In the genomic region with DNA sequence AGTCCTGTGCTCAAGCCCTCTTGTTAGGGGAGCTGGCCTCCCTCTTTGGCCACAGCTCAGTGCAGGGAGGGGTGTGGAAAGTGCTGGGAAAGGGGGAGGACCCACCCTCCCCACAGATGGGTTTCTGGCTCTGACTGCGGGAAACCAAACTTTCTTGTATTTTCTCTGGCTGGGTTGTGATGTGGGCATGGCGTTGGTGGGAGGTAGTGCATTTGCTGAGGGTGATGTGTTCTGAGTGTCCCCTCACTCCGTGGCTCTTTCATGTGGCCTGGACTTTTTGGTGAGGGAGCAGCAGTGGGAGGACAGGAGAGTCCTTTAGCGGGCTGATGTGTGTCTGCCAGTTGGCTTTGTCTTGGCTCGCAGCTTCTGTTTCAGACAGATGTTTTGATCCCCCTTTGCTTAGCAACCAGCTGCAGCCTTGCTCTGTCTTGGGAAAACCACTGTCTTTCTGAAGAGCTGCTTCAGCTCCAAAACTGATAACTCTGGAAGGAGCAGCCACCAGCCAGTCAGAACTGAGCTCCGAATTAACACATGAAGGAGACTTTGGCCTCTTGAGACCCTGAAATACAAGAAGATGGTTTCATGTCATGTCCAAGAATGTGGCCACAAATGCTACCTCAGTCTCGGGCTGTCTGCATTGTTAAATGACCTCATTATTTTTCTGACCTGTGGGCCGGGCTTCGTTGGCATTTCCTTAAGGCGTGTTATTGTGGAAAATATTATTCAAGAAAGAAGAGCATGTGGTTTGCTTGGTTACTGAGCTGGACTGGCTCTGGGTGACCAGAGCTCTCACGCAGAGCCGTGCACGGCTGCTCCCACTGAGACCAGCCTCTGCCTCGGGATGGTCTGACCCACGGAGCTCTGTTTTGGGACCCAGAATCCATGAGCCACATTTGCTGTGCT, we compare ENCODE assay signal across 1 cellular context.
A peak's percentile ranks its signal among the peaks of the same experiment; 100 is the strongest.
TF ChIP-seq lines count a peak whose summit lies in the region.

No MANE protein-coding gene starts in this region.

TF ChIP-seq in HepG2, 621 proteins besides CTCF, POLR2A, EP300 and RAD21 (continued from another document):
- TF ChIP-seq, protein P1, sequence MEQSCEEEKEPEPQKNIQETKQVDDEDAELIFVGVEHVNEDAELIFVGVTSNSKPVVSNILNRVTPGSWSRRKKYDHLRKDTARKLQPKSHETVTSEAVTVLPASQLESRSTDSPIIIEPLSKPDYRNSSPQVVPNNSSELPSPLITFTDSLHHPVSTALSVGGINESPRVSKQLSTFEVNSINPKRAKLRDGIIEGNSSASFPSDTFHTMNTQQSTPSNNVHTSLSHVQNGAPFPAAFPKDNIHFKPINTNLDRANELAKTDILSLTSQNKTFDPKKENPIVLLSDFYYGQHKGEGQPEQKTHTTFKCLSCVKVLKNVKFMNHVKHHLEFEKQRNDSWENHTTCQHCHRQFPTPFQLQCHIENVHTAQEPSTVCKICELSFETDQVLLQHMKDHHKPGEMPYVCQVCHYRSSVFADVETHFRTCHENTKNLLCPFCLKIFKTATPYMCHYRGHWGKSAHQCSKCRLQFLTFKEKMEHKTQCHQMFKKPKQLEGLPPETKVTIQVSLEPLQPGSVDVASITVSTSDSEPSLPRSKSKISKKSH (CRISPR knock-in tag; IDR thresholded peaks at IDR 0.05; ENCODE audit: borderline replicate concordance), result 0 out of 2 replicates have a peak, but pooled peaks have one; percentile 6
- TF ChIP-seq ZNF607 (CRISPR knock-in tag; IDR thresholded peaks at IDR 0.05; ENCODE audit: borderline replicate concordance) (no peak), ZNF232 (CRISPR knock-in tag; IDR thresholded peaks at IDR 0.05; ENCODE audit: borderline replicate concordance) (no peak), RBM22 (optimal IDR thresholded peaks at IDR 0.05; ENCODE audit: low read length) (peak; percentile 24), AKAP8 (CRISPR knock-in tag; IDR thresholded peaks at IDR 0.05) (0 out of 2 replicates have a peak, but pooled peaks have one; percentile 34), ZNF317 (CRISPR knock-in tag; IDR thresholded peaks at IDR 0.05) (no peak), ATM (IDR thresholded peaks at IDR 0.05; ENCODE audit: borderline replicate concordance) (no peak), SRF (IDR thresholded peaks at IDR 0.05; ENCODE audit: low read depth, low read length) (no peak), JUN (CRISPR knock-in tag; IDR thresholded peaks at IDR 0.05) (no peak)
- TF ChIP-seq, protein P2, sequence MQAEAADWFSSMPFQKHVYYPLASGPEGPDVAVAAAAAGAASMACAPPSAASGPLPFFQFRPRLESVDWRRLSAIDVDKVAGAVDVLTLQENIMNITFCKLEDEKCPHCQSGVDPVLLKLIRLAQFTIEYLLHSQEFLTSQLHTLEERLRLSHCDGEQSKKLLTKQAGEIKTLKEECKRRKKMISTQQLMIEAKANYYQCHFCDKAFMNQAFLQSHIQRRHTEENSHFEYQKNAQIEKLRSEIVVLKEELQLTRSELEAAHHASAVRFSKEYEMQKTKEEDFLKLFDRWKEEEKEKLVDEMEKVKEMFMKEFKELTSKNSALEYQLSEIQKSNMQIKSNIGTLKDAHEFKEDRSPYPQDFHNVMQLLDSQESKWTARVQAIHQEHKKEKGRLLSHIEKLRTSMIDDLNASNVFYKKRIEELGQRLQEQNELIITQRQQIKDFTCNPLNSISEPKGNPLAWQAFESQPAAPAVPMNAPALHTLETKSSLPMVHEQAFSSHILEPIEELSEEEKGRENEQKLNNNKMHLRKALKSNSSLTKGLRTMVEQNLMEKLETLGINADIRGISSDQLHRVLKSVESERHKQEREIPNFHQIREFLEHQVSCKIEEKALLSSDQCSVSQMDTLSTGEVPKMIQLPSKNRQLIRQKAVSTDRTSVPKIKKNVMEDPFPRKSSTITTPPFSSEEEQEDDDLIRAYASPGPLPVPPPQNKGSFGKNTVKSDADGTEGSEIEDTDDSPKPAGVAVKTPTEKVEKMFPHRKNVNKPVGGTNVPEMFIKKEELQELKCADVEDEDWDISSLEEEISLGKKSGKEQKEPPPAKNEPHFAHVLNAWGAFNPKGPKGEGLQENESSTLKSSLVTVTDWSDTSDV (CRISPR knock-in tag; IDR thresholded peaks at IDR 0.05), result 0 out of 2 replicates have a peak, but pooled peaks have one; percentile 42
- TF ChIP-seq, protein P3, sequence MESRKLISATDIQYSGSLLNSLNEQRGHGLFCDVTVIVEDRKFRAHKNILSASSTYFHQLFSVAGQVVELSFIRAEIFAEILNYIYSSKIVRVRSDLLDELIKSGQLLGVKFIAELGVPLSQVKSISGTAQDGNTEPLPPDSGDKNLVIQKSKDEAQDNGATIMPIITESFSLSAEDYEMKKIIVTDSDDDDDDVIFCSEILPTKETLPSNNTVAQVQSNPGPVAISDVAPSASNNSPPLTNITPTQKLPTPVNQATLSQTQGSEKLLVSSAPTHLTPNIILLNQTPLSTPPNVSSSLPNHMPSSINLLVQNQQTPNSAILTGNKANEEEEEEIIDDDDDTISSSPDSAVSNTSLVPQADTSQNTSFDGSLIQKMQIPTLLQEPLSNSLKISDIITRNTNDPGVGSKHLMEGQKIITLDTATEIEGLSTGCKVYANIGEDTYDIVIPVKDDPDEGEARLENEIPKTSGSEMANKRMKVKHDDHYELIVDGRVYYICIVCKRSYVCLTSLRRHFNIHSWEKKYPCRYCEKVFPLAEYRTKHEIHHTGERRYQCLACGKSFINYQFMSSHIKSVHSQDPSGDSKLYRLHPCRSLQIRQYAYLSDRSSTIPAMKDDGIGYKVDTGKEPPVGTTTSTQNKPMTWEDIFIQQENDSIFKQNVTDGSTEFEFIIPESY (CRISPR knock-in tag; IDR thresholded peaks at IDR 0.05), result peak; percentile 47; the same call in 1 of the 2 replicates
- TF ChIP-seq, protein P4, sequence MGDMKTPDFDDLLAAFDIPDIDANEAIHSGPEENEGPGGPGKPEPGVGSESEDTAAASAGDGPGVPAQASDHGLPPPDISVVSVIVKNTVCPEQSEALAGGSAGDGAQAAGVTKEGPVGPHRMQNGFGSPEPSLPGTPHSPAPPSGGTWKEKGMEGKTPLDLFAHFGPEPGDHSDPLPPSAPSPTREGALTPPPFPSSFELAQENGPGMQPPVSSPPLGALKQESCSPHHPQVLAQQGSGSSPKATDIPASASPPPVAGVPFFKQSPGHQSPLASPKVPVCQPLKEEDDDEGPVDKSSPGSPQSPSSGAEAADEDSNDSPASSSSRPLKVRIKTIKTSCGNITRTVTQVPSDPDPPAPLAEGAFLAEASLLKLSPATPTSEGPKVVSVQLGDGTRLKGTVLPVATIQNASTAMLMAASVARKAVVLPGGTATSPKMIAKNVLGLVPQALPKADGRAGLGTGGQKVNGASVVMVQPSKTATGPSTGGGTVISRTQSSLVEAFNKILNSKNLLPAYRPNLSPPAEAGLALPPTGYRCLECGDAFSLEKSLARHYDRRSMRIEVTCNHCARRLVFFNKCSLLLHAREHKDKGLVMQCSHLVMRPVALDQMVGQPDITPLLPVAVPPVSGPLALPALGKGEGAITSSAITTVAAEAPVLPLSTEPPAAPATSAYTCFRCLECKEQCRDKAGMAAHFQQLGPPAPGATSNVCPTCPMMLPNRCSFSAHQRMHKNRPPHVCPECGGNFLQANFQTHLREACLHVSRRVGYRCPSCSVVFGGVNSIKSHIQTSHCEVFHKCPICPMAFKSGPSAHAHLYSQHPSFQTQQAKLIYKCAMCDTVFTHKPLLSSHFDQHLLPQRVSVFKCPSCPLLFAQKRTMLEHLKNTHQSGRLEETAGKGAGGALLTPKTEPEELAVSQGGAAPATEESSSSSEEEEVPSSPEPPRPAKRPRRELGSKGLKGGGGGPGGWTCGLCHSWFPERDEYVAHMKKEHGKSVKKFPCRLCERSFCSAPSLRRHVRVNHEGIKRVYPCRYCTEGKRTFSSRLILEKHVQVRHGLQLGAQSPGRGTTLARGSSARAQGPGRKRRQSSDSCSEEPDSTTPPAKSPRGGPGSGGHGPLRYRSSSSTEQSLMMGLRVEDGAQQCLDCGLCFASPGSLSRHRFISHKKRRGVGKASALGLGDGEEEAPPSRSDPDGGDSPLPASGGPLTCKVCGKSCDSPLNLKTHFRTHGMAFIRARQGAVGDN (CRISPR knock-in tag; IDR thresholded peaks at IDR 0.05), result peak; percentile 27
